In the genomic region with DNA sequence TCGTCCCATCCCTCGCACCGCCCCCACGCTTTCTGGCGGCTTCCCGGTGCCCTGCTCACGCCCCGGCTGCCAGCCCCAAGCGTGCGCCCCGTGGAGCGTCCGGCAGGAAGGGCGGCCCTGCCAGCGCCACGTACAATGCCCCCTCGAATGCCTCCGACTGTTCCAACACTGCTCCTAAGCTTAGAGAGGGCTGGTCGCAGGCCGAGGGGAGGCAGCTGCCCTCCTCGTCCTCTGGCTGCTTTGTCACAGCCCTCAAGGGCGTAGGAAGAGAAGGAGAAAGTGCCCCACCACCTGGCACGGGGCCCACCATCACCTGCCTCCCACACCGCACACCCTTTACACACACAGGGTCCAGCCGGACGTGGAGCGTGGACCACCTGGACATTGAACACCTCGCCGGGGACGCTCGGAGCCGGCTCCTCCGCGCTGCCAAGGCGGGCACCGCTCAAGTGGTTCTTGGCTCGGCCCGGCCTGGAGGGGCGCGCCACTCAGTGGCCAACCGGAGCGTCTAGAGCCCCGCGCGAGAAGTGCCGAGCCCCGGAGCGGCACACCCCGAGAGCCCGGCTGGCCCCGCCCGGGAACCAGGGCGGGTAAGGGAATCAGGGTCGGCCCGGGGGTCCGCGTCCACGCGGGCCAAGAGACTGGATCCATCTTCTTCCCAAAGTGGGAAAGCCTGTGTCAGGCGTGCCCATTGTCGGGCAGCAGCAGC, we compare ENCODE assay signal across 9 cellular contexts. TPM values are rescaled to one million over a fixed set of nuclear protein-coding genes. Genes with fewer than 3 reads are reported as not detected.
A peak's percentile ranks its signal among the peaks of the same experiment; 100 is the strongest.
DNase-seq lines count a peak whose midpoint lies in the region; ATAC-seq, FAIRE-seq and TF ChIP-seq lines count a peak whose summit lies in the region.
"Had no signal": no experiment of that assay in that cellular context is flagged by ENCODE, and none has a peak within 500 bp of the region (broad histone marks: within the 10 kb centered on the region; RNA-seq: fewer than 3 reads in every experiment).

No MANE protein-coding gene starts in this region.

- H2BK12ac ChIP-seq in H9 (ENCODE audit: insufficient read length, low read depth, low read length), result peak overlapping the region; percentile 57

- no peak overlapping the region for H2AFZ ChIP-seq in H9 (ENCODE audit: low read length)

- BruUV-seq in Panc1 (replicated peaks; lab: Mats Ljungman, UMichigan), result no TSS peak

- H3K27ac Mint-ChIP-seq in H9, result no peak overlapping the region

- H3K36me3 ChIP-seq in Panc1 (ENCODE audit: control insufficient read depth, insufficient read depth, low read length) (no peaks in the 10 kb centered on the region), mesendoderm (ENCODE audit: control insufficient read depth, insufficient read depth, low read length) (no peaks in the 10 kb centered on the region)

- H3K36me3 Mint-ChIP-seq in H9 (ENCODE audit: insufficient read depth in 1 of 3, low read depth in 3 of 3), result no peaks in the 10 kb centered on the region; a peak in 2 of 7 replicates

- peaks cover 18% of the 10 kb centered on the region for H3K23me2 ChIP-seq in H9 (ENCODE audit: insufficient read length, low read depth, low read length, poor library complexity, severe bottlenecking)

- H2BK120ac ChIP-seq in H9 (ENCODE audit: low read depth, low read length, poor library complexity, severe bottlenecking) (no peak overlapping the region), mesendoderm (ENCODE audit: low read depth, low read length) (no peak overlapping the region)

- H2BK15ac ChIP-seq in H9 (ENCODE audit: low read depth, low read length) (no peak overlapping the region; the same call in 1 of the 2 replicates), mesendoderm (replicated peaks; ENCODE audit: low read depth) (no peak overlapping the region)

- H3K79me1 ChIP-seq in H9 (ENCODE audit: insufficient read depth, low read depth, low read length, poor library complexity, severe bottlenecking) (no peaks in the 10 kb centered on the region), mesendoderm (ENCODE audit: low read length) (no peaks in the 10 kb centered on the region)

- H3T11ph ChIP-seq in H9 (ENCODE audit: low read length), result no peak overlapping the region

- peak overlapping the region; percentile 45; the same call in 1 of the 2 replicates for H3K14ac ChIP-seq in H9 (ENCODE audit: insufficient read depth, low read length)

- H3K18ac ChIP-seq in H9 (ENCODE audit: insufficient read length, low read depth, low read length), result peak overlapping the region; percentile 75
- H3K18ac ChIP-seq in mesendoderm (ENCODE audit: low read length), result no peak overlapping the region

- peak; percentile 46; the same call in 1 of the 2 replicates for ATAC-seq in Panc1
- ATAC-seq in GM18867 (IDR thresholded peaks at IDR 0.05; ENCODE audit: unreplicated experiment), result no peak

- H3K27me3 ChIP-seq in H9 (ENCODE audit: insufficient read depth, low read length) (peaks cover 8% of the 10 kb centered on the region; the same call in 1 of the 2 replicates), Panc1 (ENCODE audit: control insufficient read depth, insufficient read depth, low read length) (peaks cover 39% of the 10 kb centered on the region), mesendoderm (ENCODE audit: insufficient read depth, low read length, poor library complexity) (peaks cover 6% of the 10 kb centered on the region)

- H3K23ac ChIP-seq in H9 (ENCODE audit: insufficient read length, low read depth, low read length) (no peak overlapping the region), mesendoderm (ENCODE audit: low read length) (no peak overlapping the region)

- H3K27me3 Mint-ChIP-seq in H9 (ENCODE audit: low read depth), result peaks cover 71% of the 10 kb centered on the region

- peaks cover 14 to 17% of the 10 kb centered on the region in 2 experiments for H3K4me1 Mint-ChIP-seq in H9

- H2BK5ac ChIP-seq in H9 (ENCODE audit: insufficient read length, low read length) (no peak overlapping the region), mesendoderm (ENCODE audit: low read length) (no peak overlapping the region)

- peak overlapping the region; percentile 16 to 36; a peak in 3 of 4 replicates for H3K4me3 ChIP-seq in Panc1 (ENCODE audit: low read depth in 2 of 2, low read length in 2 of 2)
- H3K4me3 ChIP-seq in mesendoderm (ENCODE audit: low read length), result no peak overlapping the region
- H3K4me3 ChIP-seq: K562 had no signal

- H2BK20ac ChIP-seq in H9 (ENCODE audit: low read depth, low read length, poor library complexity, severe bottlenecking), result no peak overlapping the region

- peak; percentile 72 for DNase-seq in DMS53 (lab: John Stamatoyannopoulos, UW)
- peak; percentile 70 for DNase-seq in H9
- no peak for DNase-seq in Panc1 (ENCODE audit: low read depth, low spot score)
- DNase-seq in dermis blood vessel endothelial cell, result peak; percentile 25
- DNase-seq in mesendoderm, result peak; percentile 51
- DNase-seq in urothelium cell line (ENCODE audit: low spot score), result peak; percentile 27
- no peak for DNase-seq in RCC 7860 (ENCODE audit: low spot score)

- H3K4ac ChIP-seq in H9 (ENCODE audit: low read depth, low read length) (no peak overlapping the region), mesendoderm (ENCODE audit: low read depth, low read length) (no peak overlapping the region)

- peaks cover 3 to 4% of the 10 kb centered on the region in 2 experiments; a peak in 2 of 5 replicates for H3K9me3 Mint-ChIP-seq in H9

- peak; percentile 45; the same call in 2 of the 3 replicates for TF ChIP-seq CTCF in H9 (conservative IDR thresholded peaks at IDR 0.05)
- TF ChIP-seq CTCF in Panc1 (IDR thresholded peaks at IDR 0.05), result no peak

- H3K9ac ChIP-seq in H9 (ENCODE audit: extremely low read depth, insufficient read length, low read length) (no peak overlapping the region), mesendoderm (ENCODE audit: low read length) (peak overlapping the region; percentile 39)

- in situ Hi-C loops in Panc1 (cut with HindIII; ENCODE audit: low pct_unique_long_range_greater_than_20kb, low sequenced_read_pairs), result no loop called here

- no peak overlapping the region for H3K56ac ChIP-seq in H9 (ENCODE audit: insufficient read length, low read depth, low read length)
- H3K56ac ChIP-seq in mesendoderm (ENCODE audit: low read length), result peak overlapping the region; percentile 40

- H4K91ac ChIP-seq in H9 (ENCODE audit: insufficient read length, low read depth, low read length), result no peak overlapping the region

- intact Hi-C loops in Panc1 (cut with micrococcal nuclease; ENCODE audit: unreplicated experiment), result no loop called here

- H3K4me1 ChIP-seq in H9 (ENCODE audit: insufficient read depth, low read length) (0 out of 2 replicates have a peak, but pooled peaks cover 2% of the 10 kb centered on the region), Panc1 (ENCODE audit: control insufficient read depth, insufficient read depth, low read length) (peaks cover 4% of the 10 kb centered on the region; the same call in 1 of the 2 replicates), mesendoderm (ENCODE audit: control insufficient read depth, low read depth, low read length) (no peaks in the 10 kb centered on the region)

- peak overlapping the region; percentile 64 to 86 for H3K4me3 Mint-ChIP-seq in H9

- no CpG with 5 or more reads among the region's 61 CpGs for WGBS in H9 (ENCODE audit: extremely low coverage, insufficient read length, low lambda C conversion rate)
- WGBS in mesendoderm (ENCODE audit: extremely low coverage, insufficient coverage, low lambda C conversion rate), result no CpG with 5 or more reads among the region's 61 CpGs

- H3K4me2 ChIP-seq in H9 (ENCODE audit: insufficient read depth, insufficient read length, low read length), result peak overlapping the region; percentile 97
- peak overlapping the region; percentile 87 for H3K4me2 ChIP-seq in mesendoderm (ENCODE audit: low read length)

- no peak overlapping the region for H2AK5ac ChIP-seq in H9 (ENCODE audit: insufficient read length, low read length)
- H2AK5ac ChIP-seq in mesendoderm (ENCODE audit: low read length), result no peak overlapping the region

- H3K79me2 ChIP-seq in H9 (ENCODE audit: insufficient read depth, low read length), result no peaks in the 10 kb centered on the region
- no peaks in the 10 kb centered on the region for H3K79me2 ChIP-seq in mesendoderm (ENCODE audit: control insufficient read depth, insufficient read depth, low read length)

- no peak overlapping the region for H3K27ac ChIP-seq in H9 (ENCODE audit: insufficient read length, low read depth, low read length)
- H3K27ac ChIP-seq in Panc1 (ENCODE audit: low read length), result no peak overlapping the region
- no peak overlapping the region for H3K27ac ChIP-seq in mesendoderm (ENCODE audit: low read depth, low read length)

- FAIRE-seq in urothelium cell line (lab: Jason Lieb, UNC) (no peak), RCC 7860 (lab: Jason Lieb, UNC) (no peak)
- FAIRE-seq: K562 had no signal

- POLR2A ChIA-PET in Panc1 (lab: Charles Lee), result no interaction called here

- CTCF ChIA-PET in Panc1 (lab: Charles Lee), result no interaction called here

- no peaks in the 10 kb centered on the region for H4K20me1 ChIP-seq in H9 (ENCODE audit: control insufficient read depth, insufficient read depth, insufficient read length)

- H4K5ac ChIP-seq in H9 (ENCODE audit: insufficient read length, low read depth, low read length) (no peak overlapping the region), mesendoderm (ENCODE audit: low read length) (no peak overlapping the region)

- H4K8ac ChIP-seq in H9 (replicated peaks; ENCODE audit: insufficient read length, low read depth, low read length) (no peak overlapping the region), mesendoderm (ENCODE audit: low read depth, low read length) (no peak overlapping the region)

- H3K9me3 ChIP-seq in H9 (ENCODE audit: control insufficient read depth, low read depth, low read length), result no peaks in the 10 kb centered on the region
- H3K9me3 ChIP-seq in Panc1 (ENCODE audit: control insufficient read depth, insufficient read depth, low read depth, low read length), result no peaks in the 10 kb centered on the region

RNA-seq across cellular contexts. Expression of a gene that starts 0.8 kb away (rescaled TPM):
- total RNA-seq in H9 (2021) (1.0 and 1.1 TPM in 2 replicates), Panc1 (2021; ENCODE audit: unreplicated experiment) (0.31 TPM), dermis blood vessel endothelial cell (0.05 TPM in 1 of 2 replicates, not detected in the other)
- polyA plus RNA-seq in Panc1 (2012; ENCODE audit: insufficient read length), result 0.19 TPM
- 1.6 TPM for polyA plus RNA-seq in mesendoderm (2013, experiment 1 of 2)
- 1.6 TPM for polyA plus RNA-seq in mesendoderm (2013, experiment 2 of 2)
- total RNA-seq: K562 had no signal
- polyA plus RNA-seq: K562 had no signal

Comparison
In these comparisons a context has a peak if more than half of its experiments do, and no peak if none do; other contexts are left out.
1. DNase-seq: peak in DMS53 (single experiment), H9 (single experiment), dermis blood vessel endothelial cell (single experiment), mesendoderm (single experiment) and urothelium cell line (single experiment); none in Panc1 (single experiment) and RCC 7860 (single experiment).